In the genomic region with DNA sequence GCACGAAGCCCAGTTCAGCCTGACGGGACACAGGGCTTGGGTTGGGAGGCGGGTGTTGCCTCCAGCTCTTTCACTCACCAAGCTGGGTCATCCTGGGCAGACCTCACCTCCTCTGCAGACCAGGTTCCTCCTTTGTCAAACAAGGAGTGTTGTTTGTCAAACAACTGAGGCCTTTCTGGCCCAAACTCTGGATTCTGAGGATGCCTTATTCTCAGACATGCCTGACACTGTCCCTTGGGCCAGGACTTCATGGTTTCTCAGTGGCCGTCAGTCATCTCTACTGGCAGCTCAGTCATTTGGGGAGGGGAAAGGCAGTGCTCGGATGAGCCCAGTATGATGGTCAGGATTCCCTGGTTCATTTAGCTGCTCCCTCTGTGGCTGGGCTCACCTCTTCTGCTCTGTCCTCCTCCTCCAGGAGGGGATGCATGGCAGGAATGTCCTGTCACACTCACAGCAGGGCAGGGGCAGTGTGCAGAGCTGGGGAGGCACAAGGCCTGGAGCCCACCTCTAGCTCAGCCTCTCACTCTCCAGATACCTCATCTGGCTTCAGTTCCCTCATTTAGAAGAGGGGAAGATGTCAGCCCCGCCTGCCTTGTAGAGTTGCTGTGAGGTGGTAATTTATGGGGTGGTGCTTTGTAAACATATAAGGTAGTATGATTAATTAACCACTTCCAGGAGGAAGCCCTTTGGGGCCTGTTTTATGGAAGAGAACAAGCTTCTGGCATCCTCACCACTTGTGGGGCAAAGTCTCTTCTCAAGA, we compare ENCODE assay signal across 8 cellular contexts. TPM values are rescaled to one million over a fixed set of nuclear protein-coding genes. Genes with fewer than 3 reads are reported as not detected.
DNase-seq lines count a peak whose midpoint lies in the region; ATAC-seq and TF ChIP-seq lines count a peak whose summit lies in the region.

No MANE protein-coding gene starts in this region.

- peaks cover 93% of the 10 kb centered on the region for H3K36me3 ChIP-seq in RWPE2 (ENCODE audit: low read depth)
- H3K36me3 ChIP-seq in heart left ventricle: peaks cover 0 to 12% (median 0%) of the 10 kb centered on the region in 9 donors

- no peak for TF ChIP-seq POLR2A in heart left ventricle (IDR thresholded peaks at IDR 0.05)

- H3K27me3 ChIP-seq in RWPE2 (ENCODE audit: insufficient read depth, poor library complexity, severe bottlenecking): no peaks in the 10 kb centered on the region
- no peaks in the 10 kb centered on the region for H3K27me3 ChIP-seq in heart left ventricle

- H3K27ac ChIP-seq in RWPE2 (ENCODE audit: poor library complexity, severe bottlenecking): peak overlapping the region; percentile 99
- peak overlapping the region; percentile 98 for H3K27ac ChIP-seq in epithelial cell of prostate
- H3K27ac ChIP-seq in heart left ventricle: peak overlapping the region in 1 of 12 donors; percentile 73

- H3K9me3 Mint-ChIP-seq in stimulated activated memory B cell treated with anti-CD40 and anti-IgM and Interleukin-4, amounts not matched to agents 10 μg/mL and 1 μg/mL and 100 μg/mL, for 72 hours: no peaks in the 10 kb centered on the region

- H3K4me1 ChIP-seq in RWPE2 (ENCODE audit: insufficient read depth, poor library complexity, severe bottlenecking) (peaks cover 91% of the 10 kb centered on the region), heart left ventricle (peaks cover 7 to 93% (median 47%) of the 10 kb centered on the region in 12 donors)

- peaks cover 77% of the 10 kb centered on the region for H3K36me3 Mint-ChIP-seq in stimulated activated memory B cell treated with anti-CD40 and anti-IgM and Interleukin-4, amounts not matched to agents 10 μg/mL and 1 μg/mL and 100 μg/mL, for 72 hours

- peak overlapping the region; percentile 34 for H3K4me3 Mint-ChIP-seq in stimulated activated memory B cell treated with anti-CD40 and anti-IgM and Interleukin-4, amounts not matched to agents 10 μg/mL and 1 μg/mL and 100 μg/mL, for 72 hours

- peaks cover 99% of the 10 kb centered on the region for H3K4me1 Mint-ChIP-seq in stimulated activated memory B cell treated with anti-CD40 and anti-IgM and Interleukin-4, amounts not matched to agents 10 μg/mL and 1 μg/mL and 100 μg/mL, for 72 hours

- no peak for TF ChIP-seq CTCF in RWPE2 (IDR thresholded peaks at IDR 0.05; ENCODE audit: poor library complexity, severe bottlenecking)
- no peak for TF ChIP-seq CTCF in heart left ventricle (IDR thresholded peaks at IDR 0.05)

- H3K4me3 ChIP-seq in RWPE2 (ENCODE audit: severe bottlenecking) (no peak overlapping the region), heart left ventricle (no peak overlapping the region)

- peak; percentile 40 for DNase-seq in NK-92 treated with Interleukin-12 subunit alpha and Interleukin-12 subunit beta, amount 100 ng/mL, for 24 hours (lab: John Stamatoyannopoulos, UW)
- no peak for DNase-seq in NK-92 (lab: John Stamatoyannopoulos, UW; ENCODE audit: unreplicated experiment)
- peak; percentile 42 for DNase-seq in RWPE2 (ENCODE audit: low spot score)
- DNase-seq in epithelial cell of prostate (ENCODE audit: low read depth, low spot score): no peak
- no peak for DNase-seq in heart left ventricle
- DNase-seq in medulla oblongata (ENCODE audit: extremely low spot score): no peak
- DNase-seq in NCI-H524 treated with DMSO at 0.1 percent for 48 hours (lab: John Stamatoyannopoulos, UW): no peak

- 86 to 96% (median 94%) methylated on average over 6 of the region's 6 CpGs for WGBS in heart left ventricle, 4 donors

- H3K9me3 ChIP-seq in RWPE2 (ENCODE audit: severe bottlenecking) (no peaks in the 10 kb centered on the region), heart left ventricle (no peaks in the 10 kb centered on the region)

- peak overlapping the region; percentile 97 for H3K27ac Mint-ChIP-seq in stimulated activated memory B cell treated with anti-CD40 and anti-IgM and Interleukin-4, amounts not matched to agents 10 μg/mL and 1 μg/mL and 100 μg/mL, for 72 hours

- H3K27me3 Mint-ChIP-seq in stimulated activated memory B cell treated with anti-CD40 and anti-IgM and Interleukin-4, amounts not matched to agents 10 μg/mL and 1 μg/mL and 100 μg/mL, for 72 hours: no peaks in the 10 kb centered on the region

- ATAC-seq in RWPE2 (ENCODE audit: low read depth) (peak; percentile 4; the same call in 2 of the 3 replicates), heart left ventricle (no peak)
- ATAC-seq in stimulated activated memory B cell treated with anti-CD40 and anti-IgM and Interleukin-4, amounts not matched to agents 10 μg/mL and 1 μg/mL and 100 μg/mL, for 72 hours: peak; percentile 52

- intact Hi-C loops in heart left ventricle (cut with DNase I): no loop called here

RNA-seq across cellular contexts. Expression of gene SLC2A1, which starts 20.7 kb away (rescaled TPM):
- total RNA-seq in heart left ventricle: 10 to 100 TPM; 19.0 to 88.1 (median 29.9) TPM
- 100 to 1,000 TPM in 1 of 2 donors, 10 to 100 TPM in 1; 10.6 to 196 TPM for polyA plus RNA-seq in heart left ventricle

Comparison
In these comparisons a context has a peak if more than half of its experiments do, and no peak if none do; other contexts are left out.
1. DNase-seq: peak in NK-92 treated with Interleukin-12 subunit alpha and Interleukin-12 subunit beta, amount 100 ng/mL, for 24 hours (single experiment) and RWPE2 (single experiment); none in NK-92 (single experiment), epithelial cell of prostate (single experiment), heart left ventricle (0 of 5), medulla oblongata (single experiment) and NCI-H524 treated with DMSO at 0.1 percent for 48 hours (single experiment).
2. ATAC-seq: peak in RWPE2 (single experiment) and stimulated activated memory B cell treated with anti-CD40 and anti-IgM and Interleukin-4, amounts not matched to agents 10 μg/mL and 1 μg/mL and 100 μg/mL, for 72 hours (single experiment); none in heart left ventricle (0 of 4).